ENCODE assay signal across 7 cellular contexts in the genomic region with DNA sequence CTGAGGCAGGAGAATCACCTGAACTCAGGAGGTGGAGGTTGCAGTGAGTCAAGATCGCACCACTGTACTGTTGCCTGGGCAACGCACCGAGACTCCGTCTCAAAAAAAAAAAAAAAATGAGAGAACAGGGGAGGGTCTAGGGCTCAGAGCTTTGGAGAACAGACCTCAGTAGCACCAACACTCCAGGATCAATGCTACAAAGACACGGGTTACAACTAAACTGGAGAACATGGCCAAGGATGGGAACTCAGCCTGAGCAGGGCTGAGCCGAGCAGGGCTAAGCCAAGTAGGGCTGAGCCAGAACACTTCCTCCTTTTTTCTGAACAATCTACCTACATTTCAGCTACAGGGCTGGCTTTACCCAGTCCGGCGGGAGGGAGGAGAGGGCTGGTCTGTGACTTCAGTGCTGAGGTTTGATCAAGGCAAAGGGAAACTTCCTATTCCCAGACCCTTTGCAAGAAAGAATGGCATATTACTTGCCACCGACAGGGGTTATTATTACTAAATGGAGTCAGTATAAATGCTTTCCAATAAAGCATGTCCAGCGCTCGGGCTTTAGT. TPM values are rescaled to one million over a fixed set of nuclear protein-coding genes. Genes with fewer than 3 reads are reported as not detected.
DNase-seq lines count a peak whose midpoint lies in the region; ATAC-seq and TF ChIP-seq lines count a peak whose summit lies in the region.

No MANE protein-coding gene starts in this region.

- H3K36me3 ChIP-seq in cardiac muscle cell (no peaks in the 10 kb centered on the region), gastrocnemius medialis (no peaks in the 10 kb centered on the region)

- H3K4me1 ChIP-seq in cardiac muscle cell (ENCODE audit: low read depth) (peaks cover 3% of the 10 kb centered on the region), gastrocnemius medialis (peaks cover 7 to 15% of the 10 kb centered on the region in 2 donors)

- intact Hi-C loops in activated T-helper 1 cell treated with anti-CD3 and anti-CD28 coated beads, Interleukin-12 subunit alpha, Interleukin-12 subunit beta, Interleukin-2, Interleukin-4 antibody, amounts not matched to agents 30 ng/mL and 10 ng/mL and 1 ng/mL, durations not matched to agents 14 hours and 24 hours and 36 hours (cut with micrococcal nuclease) = loop anchor here (10.0 kb wide), 2 partner anchors 1117 to 1377 kb away; partner anchors contain the start of genes BMPR2 and FAM117B
- intact Hi-C loops in gastrocnemius medialis (cut with DNase I; ENCODE audit: low total_unique reads) = no loop called here

- in situ Hi-C loops in gastrocnemius medialis (cut with MboI; ENCODE audit: low sequenced_read_pairs in 4 of 4) = no loop called here

- H3K9me3 Mint-ChIP-seq in activated T-helper 1 cell treated with anti-CD3 and anti-CD28 coated beads, Interleukin-12 subunit alpha, Interleukin-12 subunit beta, Interleukin-2, Interleukin-4 antibody, amounts not matched to agents 30 ng/mL and 10 ng/mL and 1 ng/mL, durations not matched to agents 14 hours and 24 hours and 36 hours = no peaks in the 10 kb centered on the region

- peak; percentile 7 for TF ChIP-seq CTCF in cardiac muscle cell (IDR thresholded peaks at IDR 0.05; ENCODE audit: low read depth, low read length)
- no peak for TF ChIP-seq CTCF in gastrocnemius medialis (IDR thresholded peaks at IDR 0.05 in 4 of 5, conservative IDR thresholded peaks at IDR 0.05 in 1 of 5)

- H3K4me1 Mint-ChIP-seq in activated T-helper 1 cell treated with anti-CD3 and anti-CD28 coated beads, Interleukin-12 subunit alpha, Interleukin-12 subunit beta, Interleukin-2, Interleukin-4 antibody, amounts not matched to agents 30 ng/mL and 10 ng/mL and 1 ng/mL, durations not matched to agents 14 hours and 24 hours and 36 hours (ENCODE audit: low read depth) = peaks cover 84% of the 10 kb centered on the region

- no peaks in the 10 kb centered on the region for H3K27me3 Mint-ChIP-seq in activated T-helper 1 cell treated with anti-CD3 and anti-CD28 coated beads, Interleukin-12 subunit alpha, Interleukin-12 subunit beta, Interleukin-2, Interleukin-4 antibody, amounts not matched to agents 30 ng/mL and 10 ng/mL and 1 ng/mL, durations not matched to agents 14 hours and 24 hours and 36 hours (ENCODE audit: insufficient read depth)

- no peak overlapping the region for H3K4me3 ChIP-seq in cardiac muscle cell
- peak overlapping the region; percentile 60 to 70 (median 67) for H3K4me3 ChIP-seq in gastrocnemius medialis

- H3K27me3 ChIP-seq in cardiac muscle cell (no peaks in the 10 kb centered on the region), gastrocnemius medialis (no peaks in the 10 kb centered on the region)

- peaks cover 20% of the 10 kb centered on the region for H3K36me3 Mint-ChIP-seq in activated T-helper 1 cell treated with anti-CD3 and anti-CD28 coated beads, Interleukin-12 subunit alpha, Interleukin-12 subunit beta, Interleukin-2, Interleukin-4 antibody, amounts not matched to agents 30 ng/mL and 10 ng/mL and 1 ng/mL, durations not matched to agents 14 hours and 24 hours and 36 hours (ENCODE audit: low read depth)

- no peak for TF ChIP-seq POLR2A in gastrocnemius medialis (IDR thresholded peaks at IDR 0.05)

- H3K9me3 ChIP-seq in cardiac muscle cell (ENCODE audit: low read depth) (no peaks in the 10 kb centered on the region), gastrocnemius medialis (no peaks in the 10 kb centered on the region)

- H3K4me3 Mint-ChIP-seq in activated T-helper 1 cell treated with anti-CD3 and anti-CD28 coated beads, Interleukin-12 subunit alpha, Interleukin-12 subunit beta, Interleukin-2, Interleukin-4 antibody, amounts not matched to agents 30 ng/mL and 10 ng/mL and 1 ng/mL, durations not matched to agents 14 hours and 24 hours and 36 hours = peak overlapping the region; percentile 91

- peak overlapping the region; percentile 100 for H3K27ac Mint-ChIP-seq in activated T-helper 1 cell treated with anti-CD3 and anti-CD28 coated beads, Interleukin-12 subunit alpha, Interleukin-12 subunit beta, Interleukin-2, Interleukin-4 antibody, amounts not matched to agents 30 ng/mL and 10 ng/mL and 1 ng/mL, durations not matched to agents 14 hours and 24 hours and 36 hours

- peak; percentile 36 for ATAC-seq in GM18520 (IDR thresholded peaks at IDR 0.05; ENCODE audit: unreplicated experiment)
- ATAC-seq in HG02840 (IDR thresholded peaks at IDR 0.05; ENCODE audit: low FRiP score, unreplicated experiment) = peak; percentile 51
- peak; percentile 43 for ATAC-seq in gastrocnemius medialis

- H3K27ac ChIP-seq in cardiac muscle cell (no peak overlapping the region), gastrocnemius medialis (peak overlapping the region; percentile 74 to 83 (median 76))

- peak; percentile 66 for DNase-seq in NCI-H69 (lab: John Stamatoyannopoulos, UW)
- peak; percentile 55 for DNase-seq in activated T-helper 1 cell treated with anti-CD3 and anti-CD28 coated beads, Interleukin-12 subunit alpha, Interleukin-12 subunit beta, Interleukin-2, Interleukin-4 antibody, amounts not matched to agents 30 ng/mL and 10 ng/mL and 1 ng/mL, durations not matched to agents 14 hours and 24 hours and 36 hours (ENCODE audit: low spot score)
- no peak for DNase-seq in cardiac muscle cell (ENCODE audit: low read depth in 1 of 2, low spot score in 1 of 2)
- peak in 1 of 2 donors; percentile 18 for DNase-seq in gastrocnemius medialis
- no peak for DNase-seq in putamen (ENCODE audit: low spot score)

RNA-seq across cellular contexts. Expression of gene CASP8, which starts 2.9 kb away (rescaled TPM):
- total RNA-seq in activated T-helper 1 cell treated with anti-CD3 and anti-CD28 coated beads, Interleukin-12 subunit alpha, Interleukin-12 subunit beta, Interleukin-2, Interleukin-4 antibody, amounts not matched to agents 30 ng/mL and 10 ng/mL and 1 ng/mL, durations not matched to agents 14 hours and 24 hours and 36 hours = 40.5 and 40.6 TPM in 2 replicates
- 0.18 and 0.81 TPM in 2 replicates for total RNA-seq in cardiac muscle cell
- 0.13 and 0.97 TPM in 2 replicates for polyA plus RNA-seq in cardiac muscle cell
- total RNA-seq in gastrocnemius medialis = 1 to 10 TPM; 2.3 to 3.5 (median 2.9) TPM

Comparison
In these comparisons a context has a peak if more than half of its experiments do, and no peak if none do; other contexts are left out.
1. DNase-seq: peak in NCI-H69 (single experiment) and activated T-helper 1 cell treated with anti-CD3 and anti-CD28 coated beads, Interleukin-12 subunit alpha, Interleukin-12 subunit beta, Interleukin-2, Interleukin-4 antibody, amounts not matched to agents 30 ng/mL and 10 ng/mL and 1 ng/mL, durations not matched to agents 14 hours and 24 hours and 36 hours (single experiment); none in cardiac muscle cell (0 of 2) and putamen (single experiment).
2. Peak in every context shown above with its lines, with median percentiles within 50 percentile points of each other: ATAC-seq.